Comparison of ENCODE assay signal across 10 cellular contexts in the genomic region with DNA sequence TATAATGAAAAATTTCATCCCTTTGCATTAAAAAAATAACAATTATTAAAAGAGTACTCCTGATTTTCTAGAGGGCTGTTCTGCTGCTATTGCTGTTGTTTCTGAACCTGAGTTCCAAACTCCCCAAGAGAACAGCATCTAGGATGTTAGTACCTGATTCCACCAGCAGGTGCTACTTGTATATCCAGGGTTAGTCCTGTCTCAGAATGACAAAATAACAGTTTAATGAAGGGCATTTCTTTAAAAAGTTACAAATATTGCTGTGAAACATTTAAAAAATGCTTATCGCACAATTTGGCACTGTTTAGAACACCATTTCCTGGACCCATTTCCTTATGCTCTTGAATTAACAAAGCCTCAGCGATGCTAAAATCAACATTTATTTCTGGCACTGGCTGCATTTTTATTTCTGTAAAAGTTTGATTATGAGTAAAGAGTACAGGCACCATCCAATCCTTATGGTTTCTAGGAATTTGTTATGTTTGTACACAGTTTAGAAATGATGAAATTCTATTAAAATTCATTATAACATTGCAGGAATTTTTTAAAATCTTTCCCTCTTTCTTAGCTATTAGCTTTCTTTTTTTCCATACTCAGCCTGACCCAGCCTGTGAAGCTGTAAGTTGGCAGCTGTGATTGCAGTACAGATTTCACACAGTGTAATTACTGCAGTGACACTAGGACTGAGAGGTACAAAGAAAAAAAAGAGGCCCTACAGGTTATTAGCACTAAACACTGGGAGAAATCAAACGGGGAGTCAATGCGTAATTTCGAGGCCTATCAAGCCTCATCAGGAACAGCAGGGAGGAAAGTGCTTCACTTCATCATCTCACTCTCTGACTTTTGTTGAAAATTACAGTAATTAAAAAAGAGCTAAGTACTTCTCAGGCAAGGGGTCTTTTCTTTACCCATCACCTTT.
DNase-seq lines count a peak whose midpoint lies in the region; ATAC-seq and TF ChIP-seq lines count a peak whose summit lies in the region.
"Had no signal": no experiment of that assay in that cellular context is flagged by ENCODE, and none has a peak within 500 bp of the region (broad histone marks: within the 10 kb centered on the region; RNA-seq: fewer than 3 reads in every experiment).

No MANE protein-coding gene starts in this region.

- H3K9me3 Mint-ChIP-seq in osteocyte (ENCODE audit: unreplicated experiment): no peaks in the 10 kb centered on the region

- no peak overlapping the region for H3K27ac Mint-ChIP-seq in osteocyte (ENCODE audit: unreplicated experiment)

- ATAC-seq in GM21526 (IDR thresholded peaks at IDR 0.05; ENCODE audit: low FRiP score, unreplicated experiment): peak; percentile 86
- ATAC-seq in GM19452 (IDR thresholded peaks at IDR 0.05; ENCODE audit: unreplicated experiment): no peak
- no peak for ATAC-seq in HG02588 (IDR thresholded peaks at IDR 0.05; ENCODE audit: unreplicated experiment)

- no peak overlapping the region for H3K4me3 Mint-ChIP-seq in osteocyte (ENCODE audit: unreplicated experiment)

- H3K36me3 ChIP-seq in brain microvascular endothelial cell (replicated peaks): no peaks in the 10 kb centered on the region

- H3K4me1 Mint-ChIP-seq in osteocyte (ENCODE audit: unreplicated experiment): no peaks in the 10 kb centered on the region

- no peak overlapping the region for H3K27ac ChIP-seq in brain microvascular endothelial cell
- H3K27ac ChIP-seq: coronary artery had no signal

- H3K4me3 ChIP-seq in brain microvascular endothelial cell (ENCODE audit: low read depth, low read length): no peak overlapping the region
- H3K4me3 ChIP-seq: coronary artery had no signal

- H3K27me3 ChIP-seq in brain microvascular endothelial cell (replicated peaks): no peaks in the 10 kb centered on the region

- no peaks in the 10 kb centered on the region for H3K36me3 Mint-ChIP-seq in osteocyte (ENCODE audit: unreplicated experiment)

- in situ Hi-C loops in brain microvascular endothelial cell (cut with HindIII; ENCODE audit: low pct_ligation_motif_present, low sequenced_read_pairs): no loop called here

- no peaks in the 10 kb centered on the region for H3K27me3 Mint-ChIP-seq in osteocyte (ENCODE audit: unreplicated experiment)

- peak; percentile 47 for TF ChIP-seq CTCF in brain microvascular endothelial cell (IDR thresholded peaks at IDR 0.05; ENCODE audit: low read depth, low read length, missing control alignments)
- peak; percentile 26 for TF ChIP-seq CTCF in osteocyte (IDR thresholded peaks at IDR 0.05)

- DNase-seq in NCI-H1092 (lab: John Stamatoyannopoulos, UW) (peak; percentile 12), brain microvascular endothelial cell (no peak), osteocyte (ENCODE audit: extremely low spot score, unreplicated experiment) (no peak), hippocampal formation (lab: John Stamatoyannopoulos, UW) (no peak)
- DNase-seq: activated CD4-positive, CD25-positive, alpha-beta regulatory T cell treated with anti-CD3 and anti-CD28 coated beads, Interleukin-2, amount 50 U/mL, for 72 hours; IMR-90 had no signal
